ENCODE assay signal across 8 cellular contexts in genomic region chr10:90871761-90872647, GRCh38. TPM values are rescaled to one million over a fixed set of nuclear protein-coding genes. Genes with fewer than 3 reads are reported as not detected.
DNase-seq lines count a peak whose midpoint lies in the region; ATAC-seq and TF ChIP-seq lines count a peak whose summit lies in the region.

Gene RPP30, plus strand, starts transcription at chr10:90871974. Its CDS starts 13 bp downstream, at chr10:90871987.

- peak within 1 kb of the TSS; percentile 92 for H3K9ac ChIP-seq in HUES64 (ENCODE audit: low read depth, low read length)
- peak within 1 kb of the TSS; percentile 79 for H3K9ac ChIP-seq in muscle layer of colon (ENCODE audit: low read length)

- no TSS peak for BruUV-seq in Panc1 (replicated peaks; lab: Mats Ljungman, UMichigan)

- WGBS in HUES64, result 1% methylated on average over 43 of the region's 43 CpGs

- CTCF ChIA-PET in Panc1 (lab: Charles Lee), result interaction anchor here (0.9 kb wide), 1 partner anchor 14 kb away, joined by 3 read pairs; the partner anchor contains the start of gene HTR7

- H3K36me3 ChIP-seq in HUES64 (ENCODE audit: insufficient read depth, low read length) (peaks cover 25% of the 10 kb centered on the region), Panc1 (ENCODE audit: control insufficient read depth, insufficient read depth, low read length) (peaks cover 20% of the 10 kb centered on the region), muscle layer of colon (ENCODE audit: insufficient read depth, low read length) (peaks cover 16% of the 10 kb centered on the region)

- H3K27ac ChIP-seq in HUES64 (ENCODE audit: low read depth, low read length) (peak within 1 kb of the TSS; percentile 80), Panc1 (ENCODE audit: low read length) (peak within 1 kb of the TSS; percentile 93), muscle layer of colon (ENCODE audit: low read depth, low read length) (peak within 1 kb of the TSS; percentile 81)

- no peaks in the 10 kb centered on the region for H3K27me3 ChIP-seq in HUES64 (ENCODE audit: insufficient read depth, low read length)
- peaks cover 2% of the 10 kb centered on the region; the same call in 1 of the 2 replicates for H3K27me3 ChIP-seq in Panc1 (ENCODE audit: control insufficient read depth, insufficient read depth, low read length)
- no peaks in the 10 kb centered on the region for H3K27me3 ChIP-seq in muscle layer of colon (ENCODE audit: control insufficient read depth in 1 of 2, insufficient read depth in 2 of 2, low read length in 2 of 2)

- intact Hi-C loops in Panc1 (cut with micrococcal nuclease; ENCODE audit: unreplicated experiment), result loop anchor here (2.0 kb wide), 1 partner anchor 121 kb away; no protein-coding TSS in a partner anchor

- H3K4me3 ChIP-seq in HUES64 (ENCODE audit: low read length) (peak within 1 kb of the TSS; percentile 90), Panc1 (ENCODE audit: low read depth in 2 of 2, low read length in 2 of 2) (peak within 1 kb of the TSS; percentile 90 to 99), muscle layer of colon (ENCODE audit: low read depth in 1 of 2, low read length in 2 of 2) (peak within 1 kb of the TSS; percentile 75 to 95)

- H3K4me1 ChIP-seq in HUES64 (ENCODE audit: insufficient read depth, low read length) (peaks cover 8% of the 10 kb centered on the region; the same call in 1 of the 2 replicates), Panc1 (ENCODE audit: control insufficient read depth, insufficient read depth, low read length) (peaks cover 10% of the 10 kb centered on the region; the same call in 1 of the 2 replicates), muscle layer of colon (ENCODE audit: insufficient read depth, low read length) (peaks cover 15% of the 10 kb centered on the region)

- peak; percentile 98 for ATAC-seq in GM21515 (IDR thresholded peaks at IDR 0.05; ENCODE audit: unreplicated experiment)
- peak; percentile 100 for ATAC-seq in Panc1
- peak; percentile 97 for ATAC-seq in esophagus mucosa

- H3K9me3 ChIP-seq in HUES64 (ENCODE audit: insufficient read depth, low read depth, low read length), result peaks cover 9% of the 10 kb centered on the region; the same call in 1 of the 2 replicates
- H3K9me3 ChIP-seq in Panc1 (ENCODE audit: control insufficient read depth, insufficient read depth, low read depth, low read length), result peaks cover 12% of the 10 kb centered on the region; the same call in 1 of the 2 replicates
- no peaks in the 10 kb centered on the region for H3K9me3 ChIP-seq in muscle layer of colon (ENCODE audit: low read length)

- TF ChIP-seq CTCF in Panc1 (IDR thresholded peaks at IDR 0.05), result no peak

- in situ Hi-C loops in Panc1 (cut with HindIII; ENCODE audit: low pct_unique_long_range_greater_than_20kb, low sequenced_read_pairs), result no loop called here

- peak; percentile 36 for DNase-seq in DMS 273 treated with DMSO at 0.1 percent for 48 hours (lab: John Stamatoyannopoulos, UW)
- peak; percentile 73 for DNase-seq in Panc1 (ENCODE audit: low read depth, low spot score)
- DNase-seq in activated T-cell treated with anti-CD3 and anti-CD28 coated beads, Interleukin-2, amount 50 U/mL, for 48 hours, result peak; percentile 88 to 89
- peak; percentile 74 to 77 for DNase-seq in stimulated activated CD8-positive, alpha-beta memory T cell treated with anti-CD3 and anti-CD28 coated beads, Interleukin-7, amount 100 ng/mL, for 48 hours (ENCODE audit: extremely low read depth in 1 of 2, low read depth in 1 of 2)

- POLR2A ChIA-PET in Panc1 (lab: Charles Lee), result no interaction called here

RNA-seq across cellular contexts. Expression of gene RPP30, which starts in this region (rescaled TPM):
- 103 TPM for polyA plus RNA-seq in HUES64 (2013, experiment 1 of 2)
- polyA plus RNA-seq in HUES64 (2013, experiment 2 of 2), result 93.7 TPM
- total RNA-seq in Panc1 (2021; ENCODE audit: unreplicated experiment) (59.0 TPM), esophagus mucosa (27.5 TPM)
- 32.6 TPM for polyA plus RNA-seq in Panc1 (2012; ENCODE audit: insufficient read length)

Comparison
In these comparisons a context has a peak if more than half of its experiments do, and no peak if none do; other contexts are left out.
1. Peak in every context shown above with its lines: DNase-seq, ATAC-seq, H3K4me3 ChIP-seq and H3K27ac ChIP-seq.
2. DNase-seq: peak in every context shown above with its lines; median percentile 88 in activated T-cell treated with anti-CD3 and anti-CD28 coated beads, Interleukin-2, amount 50 U/mL, for 48 hours; 76 in stimulated activated CD8-positive, alpha-beta memory T cell treated with anti-CD3 and anti-CD28 coated beads, Interleukin-7, amount 100 ng/mL, for 48 hours; 73 in Panc1; 36 in DMS 273 treated with DMSO at 0.1 percent for 48 hours.